In the genomic region with DNA sequence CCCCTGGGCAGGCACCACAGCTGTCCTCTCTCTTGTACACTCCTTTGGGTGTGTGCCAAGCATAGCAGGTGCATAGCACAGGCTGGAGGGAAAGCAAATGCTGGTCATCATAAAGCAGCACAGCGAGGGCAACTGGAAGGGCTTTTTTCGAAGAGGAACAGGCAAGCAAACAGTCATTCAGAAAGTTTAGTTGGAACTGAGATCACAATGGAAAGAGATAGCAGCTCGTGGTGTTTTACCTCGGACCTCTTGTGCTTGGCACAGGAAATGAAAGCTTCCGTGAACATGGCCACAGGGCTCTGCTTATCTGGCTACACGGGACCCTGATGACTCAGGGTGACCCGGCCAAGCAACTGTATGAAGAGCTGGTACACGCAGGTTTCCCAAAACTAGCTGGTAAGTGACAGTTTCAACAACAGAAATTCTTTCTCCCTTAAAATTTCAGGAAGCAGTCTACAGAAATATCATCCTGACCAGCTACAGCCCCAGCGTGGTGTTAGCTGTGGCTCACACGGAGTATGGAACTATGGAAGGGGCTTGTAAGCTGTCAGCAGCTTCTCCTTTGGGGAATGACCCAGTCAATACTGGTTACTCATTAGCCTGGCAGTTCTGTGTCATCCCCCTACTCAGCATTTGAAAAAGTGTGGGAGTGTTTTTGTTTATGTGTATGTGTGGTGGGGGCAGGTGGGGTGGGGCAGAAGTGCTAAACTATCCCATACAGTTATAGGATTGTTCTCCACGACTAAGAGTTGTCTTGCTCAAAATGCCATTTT, we compare ENCODE assay signal across 8 cellular contexts. TPM values are rescaled to one million over a fixed set of nuclear protein-coding genes. Genes with fewer than 3 reads are reported as not detected.
DNase-seq lines count a peak whose midpoint lies in the region; ATAC-seq, FAIRE-seq and TF ChIP-seq lines count a peak whose summit lies in the region.

No MANE protein-coding gene starts in this region.

- peaks cover 16% of the 10 kb centered on the region for H3K36me3 Mint-ChIP-seq in activated naive CD4-positive, alpha-beta T cell treated with anti-CD3 and anti-CD28 coated beads, Interleukin-2, amount 10 ng/mL, durations not matched to agents 7 days and 5 days
- H3K36me3 Mint-ChIP-seq in stimulated activated effector memory CD8-positive, alpha-beta T cell treated with anti-CD3 and anti-CD28 coated beads, Interleukin-12 subunit alpha, Interleukin-12 subunit beta, amount 100 ng/mL, for 72 hours = peaks cover 16% of the 10 kb centered on the region

- peaks cover 3% of the 10 kb centered on the region in 2 donors for H3K4me1 ChIP-seq in lung (ENCODE audit: control insufficient read depth in 2 of 2, insufficient read depth in 2 of 2, low read length in 2 of 2)

- ATAC-seq in GM19463 (IDR thresholded peaks at IDR 0.05; ENCODE audit: unreplicated experiment) (peak; percentile 92), HG03571 (IDR thresholded peaks at IDR 0.05; ENCODE audit: unreplicated experiment) (peak; percentile 91), lung (ENCODE audit: insufficient read depth, low FRiP score) (peak; percentile 80)
- peak; percentile 99 for ATAC-seq in stimulated activated effector memory CD8-positive, alpha-beta T cell treated with anti-CD3 and anti-CD28 coated beads, Interleukin-12 subunit alpha, Interleukin-12 subunit beta, amount 100 ng/mL, for 72 hours

- no peaks in the 10 kb centered on the region for H3K9me3 ChIP-seq in lung (ENCODE audit: control insufficient read depth in 2 of 2, insufficient read depth in 1 of 2, low read length in 1 of 2)

- peak overlapping the region in 1 of 2 donors; percentile 32 for H3K27ac ChIP-seq in lung (ENCODE audit: low read depth in 1 of 2, low read length in 1 of 2)

- DNase-seq in Daoy (ENCODE audit: low read depth) (peak; percentile 71), RCC 7860 (ENCODE audit: low spot score) (peak; percentile 42), lung (ENCODE audit: low spot score) (peak; percentile 38), retina (no peak)
- peak; percentile 56 for DNase-seq in activated naive CD4-positive, alpha-beta T cell treated with anti-CD3 and anti-CD28 coated beads, Interleukin-2, amount 10 ng/mL, durations not matched to agents 7 days and 5 days
- peak; percentile 33 to 80 for DNase-seq in stimulated activated effector memory CD8-positive, alpha-beta T cell treated with anti-CD3 and anti-CD28 coated beads, Interleukin-12 subunit alpha, Interleukin-12 subunit beta, amount 100 ng/mL, for 72 hours (ENCODE audit: low spot score in 2 of 2)

- peaks cover 5% of the 10 kb centered on the region in 2 donors for H3K36me3 ChIP-seq in lung (ENCODE audit: control insufficient read depth in 2 of 2, insufficient read depth in 2 of 2, low read length in 2 of 2)

- H3K27ac Mint-ChIP-seq in activated naive CD4-positive, alpha-beta T cell treated with anti-CD3 and anti-CD28 coated beads, Interleukin-2, amount 10 ng/mL, durations not matched to agents 7 days and 5 days = peak overlapping the region; percentile 33
- peak overlapping the region; percentile 94 for H3K27ac Mint-ChIP-seq in stimulated activated effector memory CD8-positive, alpha-beta T cell treated with anti-CD3 and anti-CD28 coated beads, Interleukin-12 subunit alpha, Interleukin-12 subunit beta, amount 100 ng/mL, for 72 hours

- H3K4me3 ChIP-seq in lung = no peak overlapping the region

- no peaks in the 10 kb centered on the region for H3K9me3 Mint-ChIP-seq in activated naive CD4-positive, alpha-beta T cell treated with anti-CD3 and anti-CD28 coated beads, Interleukin-2, amount 10 ng/mL, durations not matched to agents 7 days and 5 days
- no peaks in the 10 kb centered on the region for H3K9me3 Mint-ChIP-seq in stimulated activated effector memory CD8-positive, alpha-beta T cell treated with anti-CD3 and anti-CD28 coated beads, Interleukin-12 subunit alpha, Interleukin-12 subunit beta, amount 100 ng/mL, for 72 hours

- FAIRE-seq in RCC 7860 (lab: Jason Lieb, UNC) = no peak

- WGBS in lung, 2 donors = 14 to 18% methylated on average over 11 of the region's 11 CpGs

- H3K4me3 Mint-ChIP-seq in activated naive CD4-positive, alpha-beta T cell treated with anti-CD3 and anti-CD28 coated beads, Interleukin-2, amount 10 ng/mL, durations not matched to agents 7 days and 5 days = peak overlapping the region; percentile 39
- peak overlapping the region; percentile 70 for H3K4me3 Mint-ChIP-seq in stimulated activated effector memory CD8-positive, alpha-beta T cell treated with anti-CD3 and anti-CD28 coated beads, Interleukin-12 subunit alpha, Interleukin-12 subunit beta, amount 100 ng/mL, for 72 hours

- H3K4me1 Mint-ChIP-seq in activated naive CD4-positive, alpha-beta T cell treated with anti-CD3 and anti-CD28 coated beads, Interleukin-2, amount 10 ng/mL, durations not matched to agents 7 days and 5 days = peaks cover 15% of the 10 kb centered on the region
- peaks cover 30% of the 10 kb centered on the region for H3K4me1 Mint-ChIP-seq in stimulated activated effector memory CD8-positive, alpha-beta T cell treated with anti-CD3 and anti-CD28 coated beads, Interleukin-12 subunit alpha, Interleukin-12 subunit beta, amount 100 ng/mL, for 72 hours

- TF ChIP-seq CTCF in lung (IDR thresholded peaks at IDR 0.05; ENCODE audit: control extremely low read depth, extremely low read depth) = no peak

- CTCF ChIA-PET in activated naive CD4-positive, alpha-beta T cell treated with anti-CD3 and anti-CD28 coated beads, Interleukin-2, amount 10 ng/mL, durations not matched to agents 7 days and 5 days (lab: Charles Lee) = interaction anchor here (0.5 to 1.3 kb wide), 5 partner anchors 10 to 587 kb away, joined by 3 to 4 read pairs (median 3); a partner anchor contains a TSS

- no peaks in the 10 kb centered on the region for H3K27me3 Mint-ChIP-seq in activated naive CD4-positive, alpha-beta T cell treated with anti-CD3 and anti-CD28 coated beads, Interleukin-2, amount 10 ng/mL, durations not matched to agents 7 days and 5 days

- no peaks in the 10 kb centered on the region for H3K27me3 ChIP-seq in lung (ENCODE audit: control insufficient read depth, insufficient read depth)

RNA-seq across cellular contexts. Expression of a gene that starts 48.1 kb away (rescaled TPM):
- 45.1 and 51.1 TPM in 2 replicates for total RNA-seq in Daoy (2014; rRNA removed; shearing (Covaris generic))
- total RNA-seq in lung = 10 to 100 TPM; 10.7 to 18.0 TPM
- 10 to 100 TPM in 1 of 2 donors, 1 to 10 TPM in 1; 7.7 to 11.4 TPM for polyA plus RNA-seq in lung

RNA-seq across cellular contexts. Expression of a gene that starts 57.9 kb away (rescaled TPM):
- 0.06 and 0.12 TPM in 2 replicates for total RNA-seq in Daoy (2014; rRNA removed; shearing (Covaris generic))
- total RNA-seq in lung = 1 to 10 TPM; 8.0 to 9.4 TPM
- polyA plus RNA-seq in lung = 1 to 10 TPM; 1.3 to 3.8 TPM
